ENCODE assay signal across 1 cellular context in the genomic region with DNA sequence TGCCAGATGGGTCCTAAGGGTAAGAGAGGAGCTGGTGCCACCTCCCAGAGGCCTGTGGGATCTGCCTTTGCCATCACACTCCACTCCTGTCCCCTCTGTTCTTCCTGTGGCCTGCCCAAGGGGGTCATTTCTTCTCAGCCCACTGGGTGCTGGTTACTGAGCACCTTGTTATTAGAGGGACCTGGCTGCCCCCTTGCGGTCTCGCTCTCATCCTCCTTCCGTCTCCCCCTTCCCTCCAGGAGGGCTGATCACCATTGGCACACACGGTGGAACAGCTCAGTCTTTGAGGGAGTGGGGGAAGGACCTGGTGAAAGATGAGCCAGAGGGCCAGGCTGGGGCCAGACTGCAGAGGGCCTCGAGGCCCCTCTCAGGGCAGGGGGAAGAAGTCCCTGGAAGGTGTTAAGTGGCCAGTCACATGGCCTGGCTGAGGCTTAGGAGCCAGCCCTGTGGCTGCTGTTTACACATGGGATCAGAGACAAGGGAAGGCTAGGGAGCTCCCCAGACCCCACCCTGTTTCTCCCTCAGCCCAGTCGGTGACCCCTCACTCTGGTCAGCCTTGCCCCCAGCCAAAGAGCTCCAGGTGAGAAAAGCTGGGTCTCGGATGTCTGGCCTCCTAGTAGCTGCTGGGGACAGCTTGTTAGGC.
TF ChIP-seq lines count a peak whose summit lies in the region.

No MANE protein-coding gene starts in this region.

TF ChIP-seq in GM23338, 12 proteins besides CTCF, POLR2A, EP300 and RAD21:
- TF ChIP-seq EZH2 (IDR thresholded peaks at IDR 0.05; ENCODE audit: low read depth, unreplicated experiment) = no peak
- TF ChIP-seq, protein P1, sequence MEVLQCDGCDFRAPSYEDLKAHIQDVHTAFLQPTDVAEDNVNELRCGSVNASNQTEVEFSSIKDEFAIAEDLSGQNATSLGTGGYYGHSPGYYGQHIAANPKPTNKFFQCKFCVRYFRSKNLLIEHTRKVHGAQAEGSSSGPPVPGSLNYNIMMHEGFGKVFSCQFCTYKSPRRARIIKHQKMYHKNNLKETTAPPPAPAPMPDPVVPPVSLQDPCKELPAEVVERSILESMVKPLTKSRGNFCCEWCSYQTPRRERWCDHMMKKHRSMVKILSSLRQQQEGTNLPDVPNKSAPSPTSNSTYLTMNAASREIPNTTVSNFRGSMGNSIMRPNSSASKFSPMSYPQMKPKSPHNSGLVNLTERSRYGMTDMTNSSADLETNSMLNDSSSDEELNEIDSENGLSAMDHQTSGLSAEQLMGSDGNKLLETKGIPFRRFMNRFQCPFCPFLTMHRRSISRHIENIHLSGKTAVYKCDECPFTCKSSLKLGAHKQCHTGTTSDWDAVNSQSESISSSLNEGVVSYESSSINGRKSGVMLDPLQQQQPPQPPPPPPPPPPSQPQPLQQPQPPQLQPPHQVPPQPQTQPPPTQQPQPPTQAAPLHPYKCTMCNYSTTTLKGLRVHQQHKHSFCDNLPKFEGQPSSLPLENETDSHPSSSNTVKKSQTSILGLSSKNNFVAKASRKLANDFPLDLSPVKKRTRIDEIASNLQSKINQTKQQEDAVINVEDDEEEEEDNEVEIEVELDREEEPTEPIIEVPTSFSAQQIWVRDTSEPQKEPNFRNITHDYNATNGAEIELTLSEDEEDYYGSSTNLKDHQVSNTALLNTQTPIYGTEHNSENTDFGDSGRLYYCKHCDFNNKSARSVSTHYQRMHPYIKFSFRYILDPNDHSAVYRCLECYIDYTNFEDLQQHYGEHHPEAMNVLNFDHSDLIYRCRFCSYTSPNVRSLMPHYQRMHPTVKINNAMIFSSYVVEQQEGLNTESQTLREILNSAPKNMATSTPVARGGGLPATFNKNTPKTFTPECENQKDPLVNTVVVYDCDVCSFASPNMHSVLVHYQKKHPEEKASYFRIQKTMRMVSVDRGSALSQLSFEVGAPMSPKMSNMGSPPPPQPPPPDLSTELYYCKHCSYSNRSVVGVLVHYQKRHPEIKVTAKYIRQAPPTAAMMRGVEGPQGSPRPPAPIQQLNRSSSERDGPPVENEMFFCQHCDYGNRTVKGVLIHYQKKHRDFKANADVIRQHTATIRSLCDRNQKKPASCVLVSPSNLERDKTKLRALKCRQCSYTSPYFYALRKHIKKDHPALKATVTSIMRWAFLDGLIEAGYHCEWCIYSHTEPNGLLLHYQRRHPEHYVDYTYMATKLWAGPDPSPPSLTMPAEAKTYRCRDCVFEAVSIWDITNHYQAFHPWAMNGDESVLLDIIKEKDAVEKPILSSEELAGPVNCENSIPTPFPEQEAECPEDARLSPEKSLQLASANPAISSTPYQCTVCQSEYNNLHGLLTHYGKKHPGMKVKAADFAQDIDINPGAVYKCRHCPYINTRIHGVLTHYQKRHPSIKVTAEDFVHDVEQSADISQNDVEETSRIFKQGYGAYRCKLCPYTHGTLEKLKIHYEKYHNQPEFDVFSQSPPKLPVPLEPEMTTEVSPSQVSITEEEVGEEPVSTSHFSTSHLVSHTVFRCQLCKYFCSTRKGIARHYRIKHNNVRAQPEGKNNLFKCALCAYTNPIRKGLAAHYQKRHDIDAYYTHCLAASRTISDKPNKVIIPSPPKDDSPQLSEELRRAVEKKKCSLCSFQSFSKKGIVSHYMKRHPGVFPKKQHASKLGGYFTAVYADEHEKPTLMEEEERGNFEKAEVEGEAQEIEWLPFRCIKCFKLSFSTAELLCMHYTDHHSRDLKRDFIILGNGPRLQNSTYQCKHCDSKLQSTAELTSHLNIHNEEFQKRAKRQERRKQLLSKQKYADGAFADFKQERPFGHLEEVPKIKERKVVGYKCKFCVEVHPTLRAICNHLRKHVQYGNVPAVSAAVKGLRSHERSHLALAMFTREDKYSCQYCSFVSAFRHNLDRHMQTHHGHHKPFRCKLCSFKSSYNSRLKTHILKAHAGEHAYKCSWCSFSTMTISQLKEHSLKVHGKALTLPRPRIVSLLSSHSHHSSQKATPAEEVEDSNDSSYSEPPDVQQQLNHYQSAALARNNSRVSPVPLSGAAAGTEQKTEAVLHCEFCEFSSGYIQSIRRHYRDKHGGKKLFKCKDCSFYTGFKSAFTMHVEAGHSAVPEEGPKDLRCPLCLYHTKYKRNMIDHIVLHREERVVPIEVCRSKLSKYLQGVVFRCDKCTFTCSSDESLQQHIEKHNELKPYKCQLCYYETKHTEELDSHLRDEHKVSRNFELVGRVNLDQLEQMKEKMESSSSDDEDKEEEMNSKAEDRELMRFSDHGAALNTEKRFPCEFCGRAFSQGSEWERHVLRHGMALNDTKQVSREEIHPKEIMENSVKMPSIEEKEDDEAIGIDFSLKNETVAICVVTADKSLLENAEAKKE (CRISPR knock-in tag; IDR thresholded peaks at IDR 0.05) = no peak
- no peak for TF ChIP-seq CREB1 (CRISPR knock-in tag; IDR thresholded peaks at IDR 0.05; ENCODE audit: low read depth)
- no peak for TF ChIP-seq STAT1 (IDR thresholded peaks at IDR 0.05; ENCODE audit: unreplicated experiment)
- TF ChIP-seq POLR2AphosphoS5 (IDR thresholded peaks at IDR 0.05; ENCODE audit: low read depth) = no peak
- TF ChIP-seq, protein P2, sequence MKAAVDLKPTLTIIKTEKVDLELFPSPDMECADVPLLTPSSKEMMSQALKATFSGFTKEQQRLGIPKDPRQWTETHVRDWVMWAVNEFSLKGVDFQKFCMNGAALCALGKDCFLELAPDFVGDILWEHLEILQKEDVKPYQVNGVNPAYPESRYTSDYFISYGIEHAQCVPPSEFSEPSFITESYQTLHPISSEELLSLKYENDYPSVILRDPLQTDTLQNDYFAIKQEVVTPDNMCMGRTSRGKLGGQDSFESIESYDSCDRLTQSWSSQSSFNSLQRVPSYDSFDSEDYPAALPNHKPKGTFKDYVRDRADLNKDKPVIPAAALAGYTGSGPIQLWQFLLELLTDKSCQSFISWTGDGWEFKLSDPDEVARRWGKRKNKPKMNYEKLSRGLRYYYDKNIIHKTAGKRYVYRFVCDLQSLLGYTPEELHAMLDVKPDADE (IDR thresholded peaks at IDR 0.05) = no peak
- TF ChIP-seq JUNB (IDR thresholded peaks at IDR 0.05; ENCODE audit: unreplicated experiment) = no peak
- no peak for TF ChIP-seq EZH2phosphoT487 (IDR thresholded peaks at IDR 0.05; ENCODE audit: unreplicated experiment)
- TF ChIP-seq NANOG (IDR thresholded peaks at IDR 0.05; ENCODE audit: borderline replicate concordance) = no peak
- TF ChIP-seq, protein P3, sequence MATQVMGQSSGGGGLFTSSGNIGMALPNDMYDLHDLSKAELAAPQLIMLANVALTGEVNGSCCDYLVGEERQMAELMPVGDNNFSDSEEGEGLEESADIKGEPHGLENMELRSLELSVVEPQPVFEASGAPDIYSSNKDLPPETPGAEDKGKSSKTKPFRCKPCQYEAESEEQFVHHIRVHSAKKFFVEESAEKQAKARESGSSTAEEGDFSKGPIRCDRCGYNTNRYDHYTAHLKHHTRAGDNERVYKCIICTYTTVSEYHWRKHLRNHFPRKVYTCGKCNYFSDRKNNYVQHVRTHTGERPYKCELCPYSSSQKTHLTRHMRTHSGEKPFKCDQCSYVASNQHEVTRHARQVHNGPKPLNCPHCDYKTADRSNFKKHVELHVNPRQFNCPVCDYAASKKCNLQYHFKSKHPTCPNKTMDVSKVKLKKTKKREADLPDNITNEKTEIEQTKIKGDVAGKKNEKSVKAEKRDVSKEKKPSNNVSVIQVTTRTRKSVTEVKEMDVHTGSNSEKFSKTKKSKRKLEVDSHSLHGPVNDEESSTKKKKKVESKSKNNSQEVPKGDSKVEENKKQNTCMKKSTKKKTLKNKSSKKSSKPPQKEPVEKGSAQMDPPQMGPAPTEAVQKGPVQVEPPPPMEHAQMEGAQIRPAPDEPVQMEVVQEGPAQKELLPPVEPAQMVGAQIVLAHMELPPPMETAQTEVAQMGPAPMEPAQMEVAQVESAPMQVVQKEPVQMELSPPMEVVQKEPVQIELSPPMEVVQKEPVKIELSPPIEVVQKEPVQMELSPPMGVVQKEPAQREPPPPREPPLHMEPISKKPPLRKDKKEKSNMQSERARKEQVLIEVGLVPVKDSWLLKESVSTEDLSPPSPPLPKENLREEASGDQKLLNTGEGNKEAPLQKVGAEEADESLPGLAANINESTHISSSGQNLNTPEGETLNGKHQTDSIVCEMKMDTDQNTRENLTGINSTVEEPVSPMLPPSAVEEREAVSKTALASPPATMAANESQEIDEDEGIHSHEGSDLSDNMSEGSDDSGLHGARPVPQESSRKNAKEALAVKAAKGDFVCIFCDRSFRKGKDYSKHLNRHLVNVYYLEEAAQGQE (IDR thresholded peaks at IDR 0.05; ENCODE audit: unreplicated experiment) = no peak
- no peak for TF ChIP-seq ZNF331 (CRISPR knock-in tag; IDR thresholded peaks at IDR 0.05; ENCODE audit: low read depth)
- TF ChIP-seq ZNF114 (CRISPR knock-in tag; IDR thresholded peaks at IDR 0.05) = no peak
